34 cellular contexts compared by ENCODE assay signal in genomic region chr7:7832518-7832917, GRCh38.
"Had no signal": no experiment of that assay in that cellular context is flagged by ENCODE, and none has a peak within 500 bp of the region (broad histone marks: within the 10 kb centered on the region; RNA-seq: fewer than 3 reads in every experiment).

No MANE protein-coding gene starts in this region.

- H3K27ac Mint-ChIP-seq: activated CD4-positive, alpha-beta memory T cell treated with anti-CD3 and anti-CD28 coated beads for 36 hours; activated CD4-positive, alpha-beta T cell treated with anti-CD3 and anti-CD28 coated beads for 36 hours; activated CD4-positive, alpha-beta T cell treated with anti-CD3 and anti-CD28 coated beads, Interleukin-2, amount 10 ng/mL, durations not matched to agents 24 days and 14 days; activated CD8-positive, alpha-beta memory T cell treated with anti-CD3 and anti-CD28 coated beads, Interleukin-2, amount 10 ng/mL, durations not matched to agents 7 days and 5 days; activated CD8-positive, alpha-beta T cell treated with anti-CD3 and anti-CD28 coated beads, Interleukin-2, amount 10 ng/mL, durations not matched to agents 7 days and 5 days; activated naive CD4-positive, alpha-beta T cell treated with anti-CD3 and anti-CD28 coated beads for 36 hours; activated naive CD4-positive, alpha-beta T cell treated with anti-CD3 and anti-CD28 coated beads, Interleukin-2, amount 50 U/mL, for 24 hours; activated naive CD8-positive, alpha-beta T cell treated with anti-CD3 and anti-CD28 coated beads for 36 hours; activated naive CD8-positive, alpha-beta T cell treated with anti-CD3 and anti-CD28 coated beads, Interleukin-2, amount 50 U/mL, for 24 hours; activated T-helper 1 cell treated with anti-CD3 and anti-CD28 coated beads, Interleukin-12 subunit alpha, Interleukin-12 subunit beta, Interleukin-2, Interleukin-4 antibody, amounts not matched to agents 30 ng/mL and 10 ng/mL and 1 ng/mL, durations not matched to agents 14 hours and 24 hours and 36 hours; activated T-helper 2 cell treated with anti-CD3 and anti-CD28 coated beads, Interferon-gamma antibody, Interleukin-2, Interleukin-4, amounts not matched to agents 10 μg/mL and 5 μg/mL and 100 μg/mL, durations not matched to agents 14 hours and 24 hours and 36 hours; effector memory CD8-positive, alpha-beta T cell; T-cell; T-helper 1 cell treated with Interleukin-12 subunit alpha and Interleukin-12 subunit beta and Interleukin-4 antibody, amounts not matched to agents 30 μg/mL and 1 μg/mL, for 36 hours had no signal

- H3K9me3 ChIP-seq: adrenal gland, body of pancreas, esophagus muscularis mucosa, gastrocnemius medialis had no signal

- DNase-seq: activated CD4-positive, alpha-beta memory T cell treated with anti-CD3 and anti-CD28 coated beads for 36 hours; activated CD4-positive, alpha-beta T cell treated with anti-CD3 and anti-CD28 coated beads for 36 hours; activated CD4-positive, alpha-beta T cell treated with anti-CD3 and anti-CD28 coated beads, Interleukin-2, amount 10 ng/mL, durations not matched to agents 24 days and 14 days; activated CD4-positive, CD25-positive, alpha-beta regulatory T cell; activated CD4-positive, CD25-positive, alpha-beta regulatory T cell treated with anti-CD3 and anti-CD28 coated beads, Interleukin-2, amount 50 U/mL, for 72 hours; activated CD8-positive, alpha-beta memory T cell treated with anti-CD3 and anti-CD28 coated beads, Interleukin-2, amount 10 ng/mL, durations not matched to agents 7 days and 5 days; activated CD8-positive, alpha-beta memory T cell treated with anti-CD3 and anti-CD28 coated beads, Interleukin-2, amount 50 U/mL, for 4 hours; activated CD8-positive, alpha-beta T cell treated with anti-CD3 and anti-CD28 coated beads, Interleukin-2, amount 10 ng/mL, durations not matched to agents 7 days and 5 days; activated effector memory CD4-positive, alpha-beta T cell treated with anti-CD3 and anti-CD28 coated beads, Interleukin-2, amount 50 U/mL, for 16 hours; activated naive CD4-positive, alpha-beta T cell treated with anti-CD3 and anti-CD28 coated beads for 36 hours; activated naive CD8-positive, alpha-beta T cell treated with anti-CD3 and anti-CD28 coated beads for 36 hours; activated naive CD8-positive, alpha-beta T cell treated with anti-CD3 and anti-CD28 coated beads, Interleukin-2, amount 50 U/mL, for 24 hours; activated T-cell treated with anti-CD3 and anti-CD28 coated beads, Interleukin-2, amount 50 U/mL, for 1 hour; activated T-cell treated with anti-CD3 and anti-CD28 coated beads, Interleukin-2, amount 50 U/mL, for 48 hours; adrenal gland; amygdala; aorta; body of pancreas; caudate nucleus; cortex of kidney; dermis blood vessel endothelial cell; effector CD4-positive, alpha-beta T cell; effector memory CD8-positive, alpha-beta T cell; erythroblast; foreskin keratinocyte; gastrocnemius medialis; glutamatergic neuron; T-cell; T1000 had no signal

- H3K27ac ChIP-seq: adrenal gland, body of pancreas, esophagus muscularis mucosa, foreskin keratinocyte, gastrocnemius medialis had no signal

- H3K27me3 Mint-ChIP-seq: activated CD4-positive, alpha-beta memory T cell treated with anti-CD3 and anti-CD28 coated beads for 36 hours; activated CD4-positive, alpha-beta T cell treated with anti-CD3 and anti-CD28 coated beads for 36 hours; activated CD8-positive, alpha-beta memory T cell treated with anti-CD3 and anti-CD28 coated beads, Interleukin-2, amount 10 ng/mL, durations not matched to agents 7 days and 5 days; activated naive CD4-positive, alpha-beta T cell treated with anti-CD3 and anti-CD28 coated beads, Interleukin-2, amount 50 U/mL, for 24 hours; activated naive CD8-positive, alpha-beta T cell treated with anti-CD3 and anti-CD28 coated beads for 36 hours; activated naive CD8-positive, alpha-beta T cell treated with anti-CD3 and anti-CD28 coated beads, Interleukin-2, amount 50 U/mL, for 24 hours; effector memory CD8-positive, alpha-beta T cell; T-cell had no signal

- H3K9me3 Mint-ChIP-seq: activated CD4-positive, alpha-beta memory T cell treated with anti-CD3 and anti-CD28 coated beads for 36 hours; activated naive CD4-positive, alpha-beta T cell treated with anti-CD3 and anti-CD28 coated beads for 36 hours; activated naive CD4-positive, alpha-beta T cell treated with anti-CD3 and anti-CD28 coated beads, Interleukin-2, amount 50 U/mL, for 24 hours; activated naive CD8-positive, alpha-beta T cell treated with anti-CD3 and anti-CD28 coated beads for 36 hours; activated naive CD8-positive, alpha-beta T cell treated with anti-CD3 and anti-CD28 coated beads, Interleukin-2, amount 50 U/mL, for 24 hours; activated T-helper 2 cell treated with anti-CD3 and anti-CD28 coated beads, Interferon-gamma antibody, Interleukin-2, Interleukin-4, amounts not matched to agents 10 μg/mL and 5 μg/mL and 100 μg/mL, durations not matched to agents 14 hours and 24 hours and 36 hours; effector memory CD8-positive, alpha-beta T cell; T-cell; T-helper 1 cell treated with Interleukin-12 subunit alpha and Interleukin-12 subunit beta and Interleukin-4 antibody, amounts not matched to agents 30 μg/mL and 1 μg/mL, for 36 hours had no signal

- H3K27me3 ChIP-seq: adrenal gland, body of pancreas, esophagus muscularis mucosa, foreskin keratinocyte, gastrocnemius medialis had no signal

- H3K4me3 ChIP-seq: adrenal gland, body of pancreas, esophagus muscularis mucosa, gastrocnemius medialis had no signal

- H3K4me3 Mint-ChIP-seq: activated CD4-positive, alpha-beta memory T cell treated with anti-CD3 and anti-CD28 coated beads for 36 hours; activated CD4-positive, alpha-beta T cell treated with anti-CD3 and anti-CD28 coated beads for 36 hours; activated CD4-positive, alpha-beta T cell treated with anti-CD3 and anti-CD28 coated beads, Interleukin-2, amount 10 ng/mL, durations not matched to agents 24 days and 14 days; activated CD8-positive, alpha-beta memory T cell treated with anti-CD3 and anti-CD28 coated beads, Interleukin-2, amount 10 ng/mL, durations not matched to agents 7 days and 5 days; activated CD8-positive, alpha-beta T cell treated with anti-CD3 and anti-CD28 coated beads, Interleukin-2, amount 10 ng/mL, durations not matched to agents 7 days and 5 days; activated naive CD4-positive, alpha-beta T cell treated with anti-CD3 and anti-CD28 coated beads for 36 hours; activated naive CD4-positive, alpha-beta T cell treated with anti-CD3 and anti-CD28 coated beads, Interleukin-2, amount 50 U/mL, for 24 hours; activated naive CD8-positive, alpha-beta T cell treated with anti-CD3 and anti-CD28 coated beads for 36 hours; activated naive CD8-positive, alpha-beta T cell treated with anti-CD3 and anti-CD28 coated beads, Interleukin-2, amount 50 U/mL, for 24 hours; activated T-helper 1 cell treated with anti-CD3 and anti-CD28 coated beads, Interleukin-12 subunit alpha, Interleukin-12 subunit beta, Interleukin-2, Interleukin-4 antibody, amounts not matched to agents 30 ng/mL and 10 ng/mL and 1 ng/mL, durations not matched to agents 14 hours and 24 hours and 36 hours; effector memory CD8-positive, alpha-beta T cell; T-cell; T-helper 1 cell treated with Interleukin-12 subunit alpha and Interleukin-12 subunit beta and Interleukin-4 antibody, amounts not matched to agents 30 μg/mL and 1 μg/mL, for 36 hours had no signal

- ATAC-seq: activated CD4-positive, alpha-beta T cell treated with anti-CD3 and anti-CD28 coated beads for 36 hours; activated CD8-positive, alpha-beta memory T cell treated with anti-CD3 and anti-CD28 coated beads, Interleukin-2, amount 10 ng/mL, durations not matched to agents 7 days and 5 days; activated CD8-positive, alpha-beta T cell treated with anti-CD3 and anti-CD28 coated beads, Interleukin-2, amount 10 ng/mL, durations not matched to agents 7 days and 5 days; activated naive CD8-positive, alpha-beta T cell treated with anti-CD3 and anti-CD28 coated beads, Interleukin-2, amount 50 U/mL, for 24 hours; body of pancreas; effector memory CD8-positive, alpha-beta T cell; foreskin keratinocyte; gastrocnemius medialis; T-cell had no signal

- H3K36me3 ChIP-seq: adrenal gland, esophagus muscularis mucosa, gastrocnemius medialis had no signal

- H3K4me1 ChIP-seq: adrenal gland had no signal
